In genomic region chr10:32346551-32347362, GRCh38 we compare ENCODE assay signal across 8 cellular contexts. TPM values are rescaled to one million over a fixed set of nuclear protein-coding genes. Genes with fewer than 3 reads are reported as not detected.
DNase-seq lines count a peak whose midpoint lies in the region; ATAC-seq and TF ChIP-seq lines count a peak whose summit lies in the region.

EPC1 (minus strand) TSS chr10:32347158; CDS start chr10:32346915, 243 bp downstream.

- H3K27me3 ChIP-seq in right lobe of liver: no peaks in the 10 kb centered on the region

- peak; percentile 95 for TF ChIP-seq POLR2A in GM18951 (IDR thresholded peaks at IDR 0.05; ENCODE audit: extremely low read depth, insufficient read depth, insufficient read length)
- peak; percentile 96 for TF ChIP-seq POLR2A in right lobe of liver (IDR thresholded peaks at IDR 0.05)

- DNase-seq in Ammon's horn (ENCODE audit: low spot score) (peak; percentile 91), NCI-H510A (lab: John Stamatoyannopoulos, UW) (peak; percentile 38), dermis microvascular lymphatic vessel endothelial cell (ENCODE audit: low read depth in 2 of 2) (peak; percentile 78 to 91), right lobe of liver (peak; percentile 90 to 91 (median 91))
- peak; percentile 80 to 84 for DNase-seq in activated CD4-positive, alpha-beta T cell treated with anti-CD3 and anti-CD28 coated beads, Interleukin-2, amount 50 U/mL, for 4 hours
- DNase-seq in stimulated activated CD4-positive, alpha-beta T cell treated with anti-CD3 and anti-CD28 coated beads, Interleukin-4, amount 100 ng/mL, for 4 hours: peak; percentile 85 to 88

- peak within 1 kb of the TSS; percentile 99 to 100 (median 100) for H3K27ac ChIP-seq in right lobe of liver

- peaks cover 0 to 4% (median 0%) of the 10 kb centered on the region in 4 donors for H3K36me3 ChIP-seq in right lobe of liver

- intact Hi-C loops in right lobe of liver (cut with DNase I): loop anchor here in 1 of 2 donors (5.0 kb wide), 1 partner anchor 89 kb away; no protein-coding TSS in a partner anchor

- no peaks in the 10 kb centered on the region for H3K9me3 ChIP-seq in right lobe of liver

- H3K4me3 ChIP-seq in right lobe of liver: peak within 1 kb of the TSS; percentile 64 to 85 (median 81)

- H3K4me1 ChIP-seq in right lobe of liver: peaks cover 0 to 38% (median 12%) of the 10 kb centered on the region in 4 donors

- no CpG with 5 or more reads among the region's 97 CpGs for WGBS in right lobe of liver (ENCODE audit: insufficient coverage, low coverage, low lambda C conversion rate, missing lambda C conversion rate)

- ATAC-seq in HG03175 (IDR thresholded peaks at IDR 0.05; ENCODE audit: unreplicated experiment) (peak; percentile 70), right lobe of liver (peak; percentile 84 to 90 (median 85))

- no peak for TF ChIP-seq CTCF in right lobe of liver (IDR thresholded peaks at IDR 0.05)

- in situ Hi-C loops in GM18951 (cut with MboI; ENCODE audit: low sequenced_read_pairs, unreplicated experiment): no loop called here

RNA-seq across cellular contexts. Expression of gene EPC1, which starts in this region (rescaled TPM):
- total RNA-seq in dermis microvascular lymphatic vessel endothelial cell: 15.4 and 28.2 TPM in 2 replicates
- 10 to 100 TPM; 10.5 to 14.6 (median 12.4) TPM for total RNA-seq in right lobe of liver

Comparison
In these comparisons a context has a peak if more than half of its experiments do, and no peak if none do; other contexts are left out.
1. Peak in every context shown above with its lines: DNase-seq, ATAC-seq, H3K4me3 ChIP-seq and H3K27ac ChIP-seq.
2. DNase-seq: peak in every context shown above with its lines; median percentile 91 in Ammon's horn; 91 in right lobe of liver; 86 in stimulated activated CD4-positive, alpha-beta T cell treated with anti-CD3 and anti-CD28 coated beads, Interleukin-4, amount 100 ng/mL, for 4 hours; 84 in dermis microvascular lymphatic vessel endothelial cell; 82 in activated CD4-positive, alpha-beta T cell treated with anti-CD3 and anti-CD28 coated beads, Interleukin-2, amount 50 U/mL, for 4 hours; 38 in NCI-H510A.